In the genomic region with DNA sequence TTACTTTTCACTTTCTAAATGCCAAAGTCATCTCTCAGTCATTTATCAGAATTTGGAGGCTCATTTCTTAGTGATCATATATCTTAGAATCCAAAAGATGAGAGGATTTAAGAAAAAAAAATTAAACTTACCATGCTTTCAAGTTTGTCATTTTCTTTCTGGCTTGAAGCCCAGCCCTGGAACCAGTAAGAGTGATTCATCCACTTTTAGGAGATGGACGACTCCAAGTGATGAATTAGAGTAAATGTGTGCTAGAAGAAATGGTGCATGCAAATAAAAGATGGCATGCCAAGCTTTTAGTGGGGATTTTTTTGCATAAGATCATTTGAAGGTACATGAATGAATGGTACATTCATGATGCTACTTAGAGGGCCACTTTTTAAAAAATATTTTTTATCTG, we compare ENCODE assay signal across 10 cellular contexts. TPM values are rescaled to one million over a fixed set of nuclear protein-coding genes. Genes with fewer than 3 reads are reported as not detected.
DNase-seq lines count a peak whose midpoint lies in the region; ATAC-seq and TF ChIP-seq lines count a peak whose summit lies in the region.
"Had no signal": no experiment of that assay in that cellular context is flagged by ENCODE, and none has a peak within 500 bp of the region (broad histone marks: within the 10 kb centered on the region; RNA-seq: fewer than 3 reads in every experiment).

No MANE protein-coding gene starts in this region.

- TF ChIP-seq CTCF in heart right ventricle (IDR thresholded peaks at IDR 0.05) (no peak), foreskin fibroblast (IDR thresholded peaks at IDR 0.05; ENCODE audit: low read depth, low read length) (no peak), left lung (IDR thresholded peaks at IDR 0.05) (no peak), right lobe of liver (IDR thresholded peaks at IDR 0.05) (no peak), body of pancreas (IDR thresholded peaks at IDR 0.05) (no peak)

- peaks cover 57% of the 10 kb centered on the region for H3K4me1 Mint-ChIP-seq in T-helper 17 cell
- H3K4me1 Mint-ChIP-seq: naive B cell had no signal

- no peaks in the 10 kb centered on the region for H3K9me3 ChIP-seq in heart right ventricle
- no peaks in the 10 kb centered on the region for H3K9me3 ChIP-seq in T-helper 17 cell (ENCODE audit: control insufficient read depth, low read length, poor library complexity, severe bottlenecking)
- H3K9me3 ChIP-seq in left lung, result no peaks in the 10 kb centered on the region
- no peaks in the 10 kb centered on the region for H3K9me3 ChIP-seq in right lobe of liver
- H3K9me3 ChIP-seq in body of pancreas, result no peaks in the 10 kb centered on the region

- intact Hi-C loops in heart right ventricle (cut with DNase I) (loop anchor here in 1 of 10 donors (10.0 kb wide), 1 partner anchor 83 kb away; no protein-coding TSS in a partner anchor), Right ventricle myocardium inferior (cut with DNase I) (no loop called here), left lung (cut with DNase I) (no loop called here), right lobe of liver (cut with DNase I) (no loop called here), body of pancreas (cut with DNase I) (no loop called here)

- no peaks in the 10 kb centered on the region for H3K27me3 Mint-ChIP-seq in T-helper 17 cell
- H3K27me3 Mint-ChIP-seq: naive B cell had no signal

- WGBS in heart right ventricle, 2 donors, result 25 to 37% methylated on average over 1 of the region's 1 CpG
- WGBS in right lobe of liver (ENCODE audit: insufficient coverage, low coverage, low lambda C conversion rate, missing lambda C conversion rate), result 56% methylated on average over 1 of the region's 1 CpG
- WGBS in body of pancreas, 2 donors, result 41 to 44% methylated on average over 1 of the region's 1 CpG

- H3K27ac ChIP-seq in heart right ventricle (peak overlapping the region in 8 of 10 donors; percentile 24 to 73 (median 63)), left lung (peak overlapping the region in 1 of 2 donors; percentile 23), right lobe of liver (no peak overlapping the region), body of pancreas (no peak overlapping the region)

- H3K4me3 ChIP-seq in heart right ventricle, result no peak overlapping the region
- H3K4me3 ChIP-seq in foreskin fibroblast (ENCODE audit: low read depth in 1 of 2, low read length in 2 of 2), result no peak overlapping the region
- H3K4me3 ChIP-seq in left lung, result no peak overlapping the region
- H3K4me3 ChIP-seq in right lobe of liver, result no peak overlapping the region
- no peak overlapping the region for H3K4me3 ChIP-seq in body of pancreas

- no peak for ATAC-seq in heart right ventricle
- ATAC-seq in Right ventricle myocardium inferior, result no peak
- no peak for ATAC-seq in T-helper 17 cell
- ATAC-seq in left lung, result no peak
- no peak for ATAC-seq in right lobe of liver
- ATAC-seq in body of pancreas, result no peak

- H3K27ac Mint-ChIP-seq in T-helper 17 cell, result peak overlapping the region; percentile 56
- H3K27ac Mint-ChIP-seq: naive B cell had no signal

- DNase-seq in heart right ventricle (peak in 1 of 2 donors; percentile 27), Right ventricle myocardium inferior (ENCODE audit: missing footprints) (no peak), T-helper 17 cell (no peak), foreskin fibroblast (peak; percentile 61 to 83), superior temporal gyrus (ENCODE audit: extremely low spot score) (peak; percentile 74), left lung (no peak), right lobe of liver (no peak), body of pancreas (no peak)
- DNase-seq: naive B cell, NCI-H2171 treated with DMSO at 0.1 percent for 48 hours had no signal

- H3K36me3 ChIP-seq in heart right ventricle (no peaks in the 10 kb centered on the region), left lung (no peaks in the 10 kb centered on the region), right lobe of liver (no peaks in the 10 kb centered on the region), body of pancreas (replicated peaks in 1 of 2; ENCODE audit: insufficient read depth in 1 of 2, low read depth in 2 of 2) (no peaks in the 10 kb centered on the region)

- TF ChIP-seq POLR2A in right lobe of liver (IDR thresholded peaks at IDR 0.05) (no peak), body of pancreas (IDR thresholded peaks at IDR 0.05) (no peak)

- H3K4me1 ChIP-seq in heart right ventricle, result peaks cover 3 to 87% (median 75%) of the 10 kb centered on the region in 9 donors
- H3K4me1 ChIP-seq in left lung, result peaks cover 0 to 69% of the 10 kb centered on the region in 2 donors
- peaks cover 0 to 17% (median 0%) of the 10 kb centered on the region in 4 donors for H3K4me1 ChIP-seq in right lobe of liver
- peaks cover 41% of the 10 kb centered on the region for H3K4me1 ChIP-seq in body of pancreas

- no peak overlapping the region for H3K4me3 Mint-ChIP-seq in T-helper 17 cell
- H3K4me3 Mint-ChIP-seq: naive B cell had no signal

- no peaks in the 10 kb centered on the region for H3K36me3 Mint-ChIP-seq in T-helper 17 cell (ENCODE audit: low read depth)
- H3K36me3 Mint-ChIP-seq: naive B cell had no signal

- H3K27me3 ChIP-seq in heart right ventricle (no peaks in the 10 kb centered on the region), left lung (no peaks in the 10 kb centered on the region), right lobe of liver (no peaks in the 10 kb centered on the region), body of pancreas (no peaks in the 10 kb centered on the region)

RNA-seq across cellular contexts. Expression of gene PLCB1, which starts 20.1 kb away (rescaled TPM):
- total RNA-seq in heart right ventricle (10 to 100 TPM in 1 of 10 donors, 1 to 10 TPM in 9; 3.6 to 12.7 (median 7.5) TPM), Right ventricle myocardium inferior (7.2 TPM), T-helper 17 cell (10 to 100 TPM; 19.1 to 23.1 TPM), left lung (1 to 10 TPM; 8.8 to 9.6 TPM), right lobe of liver (1 to 10 TPM; 5.0 to 9.9 (median 5.7) TPM), body of pancreas (10 to 100 TPM; 32.9 to 46.1 TPM)
- polyA plus RNA-seq in heart right ventricle, result 1 to 10 TPM; 2.2 to 4.6 TPM

Comparison
In these comparisons a context has a peak if more than half of its experiments do, and no peak if none do; other contexts are left out.
1. DNase-seq: peak in foreskin fibroblast (2 of 2) and superior temporal gyrus (single experiment); none in Right ventricle myocardium inferior (single experiment), T-helper 17 cell (0 of 3), left lung (0 of 2), right lobe of liver (0 of 3) and body of pancreas (0 of 4).
2. H3K27ac ChIP-seq: peak in heart right ventricle (8 of 10); none in right lobe of liver (0 of 3) and body of pancreas (0 of 4).